ENCODE assay signal across 20 cellular contexts in genomic region chr12:96780330-96780729, GRCh38.
"Had no signal": no experiment of that assay in that cellular context is flagged by ENCODE, and none has a peak within 500 bp of the region (broad histone marks: within the 10 kb centered on the region; RNA-seq: fewer than 3 reads in every experiment).

No MANE protein-coding gene starts in this region.

- DNase-seq: effector CD4-positive, alpha-beta T cell; foreskin melanocyte; head of caudate nucleus; kidney; left cardiac atrium; left ventricle myocardium superior; mesenchymal stem cell; naive B cell; nucleus accumbens; ovary; small intestine; stimulated activated CD4-positive, alpha-beta T cell treated with anti-CD3 and anti-CD28 coated beads, Interleukin-12 subunit alpha, Interleukin-12 subunit beta, amount 100 ng/mL, for 4 hours; stimulated activated naive CD4-positive, alpha-beta T cell; uterus had no signal

- FAIRE-seq: kidney, small intestine had no signal

- H3K79me2 ChIP-seq: hepatocyte had no signal

- H3K27ac Mint-ChIP-seq: naive B cell, type B pancreatic cell had no signal

- H3K36me3 Mint-ChIP-seq: naive B cell, type B pancreatic cell had no signal

- H2AFZ ChIP-seq: hepatocyte had no signal

- H3K4me1 Mint-ChIP-seq: naive B cell, nephron had no signal

- H3K27me3 Mint-ChIP-seq: naive B cell, type B pancreatic cell had no signal

- H3K27ac ChIP-seq: coronary artery, hepatocyte, ovary, right atrium auricular region, uterus had no signal

- H3K9me3 Mint-ChIP-seq: naive B cell, nephron, type B pancreatic cell had no signal

- H3K4me3 ChIP-seq: coronary artery, hepatocyte, lung, ovary, right atrium auricular region, uterus had no signal

- H3K27me3 ChIP-seq: hepatocyte, ovary, right atrium auricular region, uterus had no signal

- H3K4me1 ChIP-seq: right atrium auricular region, uterus had no signal

- H3K4me3 Mint-ChIP-seq: naive B cell, nephron, type B pancreatic cell had no signal

- H3K9me3 ChIP-seq: ovary, right atrium auricular region, uterus had no signal

- H3K4me2 ChIP-seq: hepatocyte had no signal

- ATAC-seq: left cardiac atrium, left ventricle myocardium superior had no signal

- H3K36me3 ChIP-seq: ovary, right atrium auricular region, uterus had no signal
